ENCODE assay signal across 12 cellular contexts in the genomic region with DNA sequence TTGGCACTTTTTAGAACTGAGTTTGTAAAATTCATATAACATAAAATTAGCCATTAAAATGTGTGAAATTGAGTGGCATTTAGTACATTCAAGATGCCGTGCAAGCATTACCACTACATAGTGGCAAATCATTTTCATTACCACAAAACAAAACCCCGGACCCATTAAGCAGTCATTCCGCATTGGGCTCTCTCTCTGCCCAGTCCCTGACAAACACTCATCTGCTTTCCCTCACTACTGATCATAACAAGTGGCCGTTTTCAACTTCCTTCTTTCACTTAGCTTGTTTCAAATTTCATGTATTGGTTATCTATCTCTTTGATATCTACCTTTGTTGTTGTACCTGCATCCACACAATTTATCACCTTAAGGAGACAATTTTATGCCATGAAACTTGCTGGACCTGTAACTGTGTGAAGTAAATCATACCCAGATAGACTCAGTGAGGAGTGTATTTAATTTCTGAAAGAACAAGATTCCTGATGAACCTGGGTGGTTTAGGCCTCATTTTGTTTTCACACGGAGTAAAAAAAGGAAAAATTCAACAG.
A peak's percentile ranks its signal among the peaks of the same experiment; 100 is the strongest.
DNase-seq lines count a peak whose midpoint lies in the region; ATAC-seq, FAIRE-seq and TF ChIP-seq lines count a peak whose summit lies in the region.
"Had no signal": no experiment of that assay in that cellular context is flagged by ENCODE, and none has a peak within 500 bp of the region (broad histone marks: within the 10 kb centered on the region; RNA-seq: fewer than 3 reads in every experiment).

No MANE protein-coding gene starts in this region.

- no peak for TF ChIP-seq RAD21 in HepG2 (CRISPR knock-in tag; IDR thresholded peaks at IDR 0.05)

- peaks cover 0 to 5% (median 0%) of the 10 kb centered on the region in 4 donors for H3K4me1 ChIP-seq in right lobe of liver
- H3K4me1 ChIP-seq in HepG2 (ENCODE audit: insufficient read depth, low read length): no peaks in the 10 kb centered on the region
- H3K4me1 ChIP-seq in mammary epithelial cell (ENCODE audit: insufficient read depth, low read length): no peaks in the 10 kb centered on the region
- H3K4me1 ChIP-seq: prostate gland, uterus had no signal

- no peaks in the 10 kb centered on the region for H3K9me3 ChIP-seq in right lobe of liver
- no peaks in the 10 kb centered on the region for H3K9me3 ChIP-seq in HepG2 (ENCODE audit: low read length)
- no peaks in the 10 kb centered on the region for H3K9me3 ChIP-seq in mammary epithelial cell (replicated peaks; ENCODE audit: insufficient read depth, low read length)
- no peaks in the 10 kb centered on the region for H3K9me3 ChIP-seq in MG63
- H3K9me3 ChIP-seq: prostate gland, uterus had no signal

- H3K36me3 ChIP-seq in right lobe of liver (no peaks in the 10 kb centered on the region), HepG2 (replicated peaks in 1 of 2; ENCODE audit: control insufficient read depth in 1 of 2, insufficient read depth in 2 of 2, low read length in 2 of 2) (peaks cover 3 to 6% of the 10 kb centered on the region in 2 experiments; a peak in 2 of 5 replicates), mammary epithelial cell (ENCODE audit: insufficient read depth, low read length) (no peaks in the 10 kb centered on the region), MG63 (no peaks in the 10 kb centered on the region; the same call in 1 of the 2 replicates)
- H3K36me3 ChIP-seq: prostate gland, uterus had no signal

- TF ChIP-seq CTCF in right lobe of liver (IDR thresholded peaks at IDR 0.05): no peak
- TF ChIP-seq CTCF in HepG2 (CRISPR knock-in tag; IDR thresholded peaks at IDR 0.05): no peak
- TF ChIP-seq CTCF in mammary epithelial cell (conservative IDR thresholded peaks at IDR 0.05 in 1 of 2, IDR thresholded peaks at IDR 0.05 in 1 of 2; ENCODE audit: extremely low read depth in 1 of 2, insufficient read depth in 1 of 2, low read depth in 1 of 2, low read length in 2 of 2): no peak

- ATAC-seq in right lobe of liver: no peak
- ATAC-seq in HepG2: no peak
- ATAC-seq: activated CD8-positive, alpha-beta T cell treated with anti-CD3 and anti-CD28 coated beads, Interleukin-2, amount 10 ng/mL, durations not matched to agents 7 days and 5 days had no signal

- CTCF ChIA-PET in HepG2 (lab: Yijun Ruan, JAX; ENCODE audit: low intra/inter-chr PET ratio, low total read pairs) (no interaction called here), mammary epithelial cell (lab: Charles Lee; ENCODE audit: low non-redundant PET) (no interaction called here)

- DNase-seq in right lobe of liver (no peak), HepG2 (ENCODE audit: low spot score) (no peak), NCI-H748 treated with DMSO at 0.1 percent for 48 hours (lab: John Stamatoyannopoulos, UW) (peak; percentile 54), mammary epithelial cell (no peak), T-helper 9 cell (no peak), MG63 (no peak), NCI-H1048 (lab: John Stamatoyannopoulos, UW) (no peak), NCI-H526 (lab: John Stamatoyannopoulos, UW) (no peak)
- DNase-seq: activated CD8-positive, alpha-beta T cell treated with anti-CD3 and anti-CD28 coated beads, Interleukin-2, amount 10 ng/mL, durations not matched to agents 7 days and 5 days; activated naive CD4-positive, alpha-beta T cell treated with anti-CD3 and anti-CD28 coated beads for 36 hours had no signal

- BruUV-seq in HepG2 (replicated peaks; lab: Mats Ljungman, UMichigan) (no TSS peak), mammary epithelial cell (replicated peaks; lab: Mats Ljungman, UMichigan) (no TSS peak)

- in situ Hi-C loops in HepG2 (cut with HindIII; ENCODE audit: extremely low pct_ligation_motif_present, low pct_unique_long_range_greater_than_20kb) (no loop called here), mammary epithelial cell (cut with MboI; ENCODE audit: low sequenced_read_pairs in 2 of 2) (no loop called here)

- dilution Hi-C loops in mammary epithelial cell (cut with HindIII; ENCODE audit: low sequenced_read_pairs): no loop called here

- H3K27me3 ChIP-seq in right lobe of liver: no peaks in the 10 kb centered on the region
- no peaks in the 10 kb centered on the region for H3K27me3 ChIP-seq in HepG2 (ENCODE audit: control insufficient read depth in 1 of 2, insufficient read depth in 2 of 2, low read length in 2 of 2)
- H3K27me3 ChIP-seq in mammary epithelial cell (ENCODE audit: insufficient read depth, low read length): no peaks in the 10 kb centered on the region
- no peaks in the 10 kb centered on the region for H3K27me3 ChIP-seq in MG63
- H3K27me3 ChIP-seq: uterus had no signal

- intact Hi-C loops in right lobe of liver (cut with DNase I) (no loop called here), HepG2 (cut with micrococcal nuclease; ENCODE audit: unreplicated experiment) (no loop called here), mammary epithelial cell (cut with micrococcal nuclease) (loop anchor here (1.0 kb wide), 3 partner anchors 17 to 42 kb away; no protein-coding TSS in a partner anchor)

- H2AFZ ChIP-seq in HepG2 (ENCODE audit: low read length) (no peak overlapping the region), mammary epithelial cell (ENCODE audit: low read depth, low read length) (peak overlapping the region; percentile 95)

- 36% methylated on average over 5 of the region's 5 CpGs for WGBS in right lobe of liver (ENCODE audit: insufficient coverage, low coverage, low lambda C conversion rate, missing lambda C conversion rate)
- WGBS in HepG2 (ENCODE audit: low lambda C conversion rate): 98% methylated on average over 5 of the region's 5 CpGs
- 31% methylated on average over 5 of the region's 5 CpGs for WGBS in mammary epithelial cell (ENCODE audit: low coverage, missing lambda C conversion rate)

- H3K79me2 ChIP-seq in HepG2 (ENCODE audit: insufficient read depth, low read length): no peaks in the 10 kb centered on the region
- H3K79me2 ChIP-seq in mammary epithelial cell (ENCODE audit: insufficient read depth, low read length): no peaks in the 10 kb centered on the region

- H3K4me2 ChIP-seq in HepG2 (ENCODE audit: low read depth, low read length) (no peak overlapping the region), mammary epithelial cell (ENCODE audit: insufficient read depth, low read depth, low read length) (peak overlapping the region; percentile 77)

- H3K27ac ChIP-seq in right lobe of liver: no peak overlapping the region
- H3K27ac ChIP-seq in HepG2 (ENCODE audit: extremely low read length, insufficient read depth, low read length): no peak overlapping the region
- peak overlapping the region; percentile 57 for H3K27ac ChIP-seq in mammary epithelial cell (ENCODE audit: insufficient read depth, low read depth, low read length)
- H3K27ac ChIP-seq: prostate gland had no signal

- no peak for TF ChIP-seq POLR2A in right lobe of liver (IDR thresholded peaks at IDR 0.05)
- TF ChIP-seq POLR2A in HepG2 (IDR thresholded peaks at IDR 0.05; ENCODE audit: insufficient read depth in 1 of 2, low read depth in 2 of 2, low read length in 2 of 2): no peak

- H3K9ac ChIP-seq in HepG2 (ENCODE audit: insufficient read depth, low read depth, low read length) (no peak overlapping the region), mammary epithelial cell (ENCODE audit: insufficient read depth, low read length) (peak overlapping the region; percentile 43)

- no peak for TF ChIP-seq EP300 in HepG2 (IDR thresholded peaks at IDR 0.05; ENCODE audit: low read depth in 2 of 2, low read length in 2 of 2)
- TF ChIP-seq EP300 in HepG2 (CRISPR knock-in tag; IDR thresholded peaks at IDR 0.05; ENCODE audit: borderline replicate concordance): no peak

- POLR2A ChIA-PET in HepG2 (lab: Yijun Ruan, JAX): no interaction called here

- H3K4me3 ChIP-seq in right lobe of liver (peak overlapping the region in 2 of 3 donors; percentile 43 to 66), HepG2 (replicated peaks in 1 of 3; ENCODE audit: insufficient read depth in 1 of 3, low read depth in 2 of 3, low read length in 3 of 3) (no peak overlapping the region), mammary epithelial cell (replicated peaks in 1 of 3; ENCODE audit: insufficient read depth in 1 of 3, low read depth in 2 of 3, low read length in 3 of 3) (no peak overlapping the region), MG63 (no peak overlapping the region)
- H3K4me3 ChIP-seq: prostate gland had no signal

- H4K20me1 ChIP-seq in HepG2 (ENCODE audit: insufficient read depth, low read length) (no peaks in the 10 kb centered on the region), mammary epithelial cell (ENCODE audit: insufficient read depth, low read length) (no peaks in the 10 kb centered on the region)

- no peak for FAIRE-seq in HepG2 (lab: Jason Lieb, UNC)

TF ChIP-seq in HepG2, 621 proteins besides CTCF, POLR2A, EP300 and RAD21 (continues in another document):
- TF ChIP-seq MZF1 (CRISPR knock-in tag; IDR thresholded peaks at IDR 0.05; ENCODE audit: borderline replicate concordance) (no peak), SOX5 (CRISPR knock-in tag; IDR thresholded peaks at IDR 0.05; ENCODE audit: borderline replicate concordance) (no peak), ZNF101 (CRISPR knock-in tag; IDR thresholded peaks at IDR 0.05; ENCODE audit: borderline replicate concordance, low read depth) (no peak), ATF7 (IDR thresholded peaks at IDR 0.05) (no peak), ATF7 (CRISPR knock-in tag; IDR thresholded peaks at IDR 0.05) (no peak), ZNF777 (CRISPR knock-in tag; IDR thresholded peaks at IDR 0.05) (no peak), ZNF629 (CRISPR knock-in tag; conservative IDR thresholded peaks at IDR 0.05) (no peak), ZNF33A (CRISPR knock-in tag; IDR thresholded peaks at IDR 0.05; ENCODE audit: borderline replicate concordance) (no peak), ZNF572 (CRISPR knock-in tag; IDR thresholded peaks at IDR 0.05) (no peak)
- TF ChIP-seq, protein P1, sequence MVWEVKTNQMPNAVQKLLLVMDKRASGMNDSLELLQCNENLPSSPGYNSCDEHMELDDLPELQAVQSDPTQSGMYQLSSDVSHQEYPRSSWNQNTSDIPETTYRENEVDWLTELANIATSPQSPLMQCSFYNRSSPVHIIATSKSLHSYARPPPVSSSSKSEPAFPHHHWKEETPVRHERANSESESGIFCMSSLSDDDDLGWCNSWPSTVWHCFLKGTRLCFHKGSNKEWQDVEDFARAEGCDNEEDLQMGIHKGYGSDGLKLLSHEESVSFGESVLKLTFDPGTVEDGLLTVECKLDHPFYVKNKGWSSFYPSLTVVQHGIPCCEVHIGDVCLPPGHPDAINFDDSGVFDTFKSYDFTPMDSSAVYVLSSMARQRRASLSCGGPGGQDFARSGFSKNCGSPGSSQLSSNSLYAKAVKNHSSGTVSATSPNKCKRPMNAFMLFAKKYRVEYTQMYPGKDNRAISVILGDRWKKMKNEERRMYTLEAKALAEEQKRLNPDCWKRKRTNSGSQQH (CRISPR knock-in tag; IDR thresholded peaks at IDR 0.05; ENCODE audit: low read depth): no peak

Comparison
In these comparisons a context has a peak if more than half of its experiments do, and no peak if none do; other contexts are left out.
1. H3K4me3 ChIP-seq: peak in right lobe of liver (2 of 3); none in HepG2 (0 of 3), mammary epithelial cell (0 of 3) and MG63 (single experiment).